ENCODE assay signal across 18 cellular contexts in genomic region chr21:38273745-38274544, GRCh38. TPM values are rescaled to one million over a fixed set of nuclear protein-coding genes. Genes with fewer than 3 reads are reported as not detected.
DNase-seq lines count a peak whose midpoint lies in the region; ATAC-seq and TF ChIP-seq lines count a peak whose summit lies in the region.
"Had no signal": no experiment of that assay in that cellular context is flagged by ENCODE, and none has a peak within 500 bp of the region (broad histone marks: within the 10 kb centered on the region; RNA-seq: fewer than 3 reads in every experiment).

No MANE protein-coding gene starts in this region.

- H3K9me3 ChIP-seq in naive thymus-derived CD4-positive, alpha-beta T cell (ENCODE audit: control insufficient read depth in 2 of 3, low read length in 3 of 3), result no peaks in the 10 kb centered on the region
- H3K9me3 ChIP-seq in PC-3 (ENCODE audit: low read length), result no peaks in the 10 kb centered on the region

- H3K4me1 ChIP-seq in naive thymus-derived CD4-positive, alpha-beta T cell (ENCODE audit: control insufficient read depth in 2 of 2, insufficient read depth in 2 of 2, low read length in 2 of 2), result no peaks in the 10 kb centered on the region
- peaks cover 26% of the 10 kb centered on the region for H3K4me1 ChIP-seq in PC-3 (ENCODE audit: insufficient read depth, low read length)

- H3K79me2 ChIP-seq in PC-3 (ENCODE audit: low read length), result no peaks in the 10 kb centered on the region

- H3K4me3 Mint-ChIP-seq in naive thymus-derived CD4-positive, alpha-beta T cell, result no peak overlapping the region
- H3K4me3 Mint-ChIP-seq: activated naive CD8-positive, alpha-beta T cell treated with anti-CD3 and anti-CD28 coated beads, Interleukin-2, amount 50 U/mL, for 24 hours; naive thymus-derived CD8-positive, alpha-beta T cell had no signal

- BruUV-seq in PC-3 (replicated peaks; lab: Mats Ljungman, UMichigan), result no TSS peak

- H3F3A ChIP-seq in PC-3 (ENCODE audit: low read length, unreplicated experiment), result peaks cover 4% of the 10 kb centered on the region

- H3K4me2 ChIP-seq in PC-3 (ENCODE audit: low read length), result no peak overlapping the region

- H4K20me1 ChIP-seq in PC-3 (ENCODE audit: low read length), result no peaks in the 10 kb centered on the region

- CTCF ChIA-PET in naive thymus-derived CD4-positive, alpha-beta T cell (lab: Charles Lee), result interaction anchor here (0.8 kb wide), 1 partner anchor 37 kb away, joined by 3 read pairs; no protein-coding TSS in a partner anchor
- CTCF ChIA-PET in PC-3 (lab: Charles Lee), result no interaction called here

- no peak overlapping the region for H3K4me3 ChIP-seq in choroid plexus epithelial cell (ENCODE audit: low read depth, low read length)
- H3K4me3 ChIP-seq in naive thymus-derived CD4-positive, alpha-beta T cell (ENCODE audit: low read length), result no peak overlapping the region
- no peak overlapping the region for H3K4me3 ChIP-seq in PC-3 (ENCODE audit: low read length)

- H3K27ac Mint-ChIP-seq in naive thymus-derived CD4-positive, alpha-beta T cell, result no peak overlapping the region
- H3K27ac Mint-ChIP-seq: activated naive CD8-positive, alpha-beta T cell treated with anti-CD3 and anti-CD28 coated beads, Interleukin-2, amount 50 U/mL, for 24 hours; activated T-helper 2 cell treated with anti-CD3 and anti-CD28 coated beads, Interferon-gamma antibody, Interleukin-2, Interleukin-4, amounts not matched to agents 10 μg/mL and 5 μg/mL and 100 μg/mL, durations not matched to agents 14 hours and 24 hours and 36 hours had no signal

- POLR2A ChIA-PET in naive thymus-derived CD4-positive, alpha-beta T cell (lab: Charles Lee), result interaction anchor here (1.2 to 1.5 kb wide), 2 partner anchors 16 to 20 kb away, joined by 3 read pairs; no protein-coding TSS in a partner anchor
- POLR2A ChIA-PET in PC-3 (lab: Charles Lee; ENCODE audit: unreplicated experiment), result no interaction called here

- H3K36me3 Mint-ChIP-seq in naive thymus-derived CD4-positive, alpha-beta T cell, result peaks cover 0 to 4% (median 0%) of the 10 kb centered on the region in 5 donors
- H3K36me3 Mint-ChIP-seq: naive thymus-derived CD8-positive, alpha-beta T cell had no signal

- H3K27me3 Mint-ChIP-seq in naive thymus-derived CD4-positive, alpha-beta T cell, result peaks cover 0 to 6% (median 0%) of the 10 kb centered on the region in 5 donors

- H3K27me3 ChIP-seq in naive thymus-derived CD4-positive, alpha-beta T cell (ENCODE audit: control insufficient read depth in 2 of 2, insufficient read depth in 2 of 2, low read length in 2 of 2), result no peaks in the 10 kb centered on the region
- H3K27me3 ChIP-seq in PC-3 (ENCODE audit: low read length), result no peaks in the 10 kb centered on the region

- no peak overlapping the region for H2AFZ ChIP-seq in PC-3 (ENCODE audit: low read length)

- no peaks in the 10 kb centered on the region for H3K36me3 ChIP-seq in naive thymus-derived CD4-positive, alpha-beta T cell (ENCODE audit: control insufficient read depth in 2 of 3, insufficient read depth in 3 of 3, low read length in 3 of 3)
- H3K36me3 ChIP-seq in PC-3 (ENCODE audit: low read depth, low read length), result no peaks in the 10 kb centered on the region

- peaks cover 0 to 21% (median 4%) of the 10 kb centered on the region in 7 donors for H3K4me1 Mint-ChIP-seq in naive thymus-derived CD4-positive, alpha-beta T cell
- H3K4me1 Mint-ChIP-seq: naive thymus-derived CD8-positive, alpha-beta T cell had no signal

- peak; percentile 57 for DNase-seq in H4 (ENCODE audit: low spot score)
- DNase-seq in NOMO-1 (lab: John Stamatoyannopoulos, UW; ENCODE audit: unreplicated experiment in 2 of 2), result peak; percentile 76 to 93
- DNase-seq in choroid plexus epithelial cell (ENCODE audit: low read depth), result peak; percentile 54
- DNase-seq in naive thymus-derived CD4-positive, alpha-beta T cell, result no peak
- DNase-seq in activated gamma-delta T cell treated with Interleukin-2 at 50 U/mL for 16 hours, result no peak
- no peak for DNase-seq in retina
- DNase-seq in stimulated activated CD4-positive, alpha-beta T cell treated with anti-CD3 and anti-CD28 coated beads, Interleukin-15, amount 100 ng/mL, for 24 hours, result no peak
- no peak for DNase-seq in PC-3
- DNase-seq: activated CD4-positive, alpha-beta T cell treated with anti-CD3 and anti-CD28 coated beads for 1 hour; activated naive CD8-positive, alpha-beta T cell treated with anti-CD3 and anti-CD28 coated beads, Interleukin-2, amount 50 U/mL, for 24 hours; Calu3; erythroblast; naive thymus-derived CD8-positive, alpha-beta T cell; NCI-H1930; T1000 had no signal

- H3K9ac ChIP-seq in PC-3 (ENCODE audit: low read length), result no peak overlapping the region

- intact Hi-C loops in naive thymus-derived CD4-positive, alpha-beta T cell (cut with micrococcal nuclease), result no loop called here
- intact Hi-C loops in PC-3 (cut with micrococcal nuclease), result no loop called here

- no peak overlapping the region for H3K27ac ChIP-seq in naive thymus-derived CD4-positive, alpha-beta T cell (ENCODE audit: low read depth, low read length)
- no peak overlapping the region for H3K27ac ChIP-seq in PC-3 (ENCODE audit: low read length)

- ATAC-seq in naive thymus-derived CD4-positive, alpha-beta T cell, result peak; percentile 75
- ATAC-seq in PC-3, result no peak
- ATAC-seq: activated naive CD8-positive, alpha-beta T cell treated with anti-CD3 and anti-CD28 coated beads, Interleukin-2, amount 50 U/mL, for 24 hours; naive thymus-derived CD8-positive, alpha-beta T cell had no signal

- H3K9me3 Mint-ChIP-seq in naive thymus-derived CD4-positive, alpha-beta T cell, result peaks cover 0 to 8% (median 0%) of the 10 kb centered on the region in 11 donors
- H3K9me3 Mint-ChIP-seq: activated naive CD8-positive, alpha-beta T cell treated with anti-CD3 and anti-CD28 coated beads, Interleukin-2, amount 50 U/mL, for 24 hours had no signal

- no peaks in the 10 kb centered on the region for H3K9me2 ChIP-seq in PC-3 (replicated peaks; ENCODE audit: low read length)

- TF ChIP-seq CTCF in choroid plexus epithelial cell (conservative IDR thresholded peaks at IDR 0.05; ENCODE audit: low read depth, low read length) (no peak), PC-3 (conservative IDR thresholded peaks at IDR 0.05; ENCODE audit: low read depth, low read length) (no peak)

RNA-seq across cellular contexts. Expression of gene KCNJ15, which starts 17.2 kb away (rescaled TPM):
- total RNA-seq in H4 (2014; rRNA removed; shearing (Covaris generic)), result 0.06 TPM in 1 of 2 replicates, not detected in the other
- 1 to 10 TPM in 1 of 5 experiments, under 1 TPM in 3, not detected in 1; 0.16 to 1.1 (median 0.70) TPM for total RNA-seq in naive thymus-derived CD4-positive, alpha-beta T cell
- not detected for polyA plus RNA-seq in naive thymus-derived CD4-positive, alpha-beta T cell
- 0.26 TPM in 1 of 2 replicates, not detected in the other for total RNA-seq in PC-3 (2014; rRNA removed)
- total RNA-seq: naive thymus-derived CD8-positive, alpha-beta T cell; OCI-LY7; temporal lobe had no signal
- polyA plus RNA-seq: naive thymus-derived CD8-positive, alpha-beta T cell had no signal

Comparison
In these comparisons a context has a peak if more than half of its experiments do, and no peak if none do; other contexts are left out.
1. DNase-seq: peak in H4 (single experiment), NOMO-1 (2 of 2) and choroid plexus epithelial cell (single experiment); none in naive thymus-derived CD4-positive, alpha-beta T cell (0 of 9), activated gamma-delta T cell treated with Interleukin-2 at 50 U/mL for 16 hours (single experiment), retina (single experiment), stimulated activated CD4-positive, alpha-beta T cell treated with anti-CD3 and anti-CD28 coated beads, Interleukin-15, amount 100 ng/mL, for 24 hours (single experiment) and PC-3 (single experiment).